In the genomic region with DNA sequence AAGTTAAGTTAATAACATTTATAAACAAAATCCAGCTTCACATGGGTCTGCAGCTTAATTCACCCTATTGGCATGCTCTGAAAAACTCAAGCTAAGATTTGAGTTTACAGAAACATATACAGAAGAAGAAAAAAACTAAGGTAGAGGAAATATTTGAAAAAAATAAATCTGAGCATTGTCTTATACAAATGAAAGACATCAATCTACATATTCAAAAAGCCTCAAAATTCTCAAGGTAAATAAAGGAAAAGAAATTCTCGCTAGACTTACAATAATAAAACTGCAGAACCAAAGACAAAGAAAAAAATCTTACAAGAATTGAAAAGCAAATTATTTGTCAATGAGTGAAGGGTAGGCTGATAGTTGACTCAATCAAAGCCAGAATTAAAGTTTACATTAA, we compare ENCODE assay signal across 34 cellular contexts.
"Had no signal": no experiment of that assay in that cellular context is flagged by ENCODE, and none has a peak within 500 bp of the region (broad histone marks: within the 10 kb centered on the region; RNA-seq: fewer than 3 reads in every experiment).

No MANE protein-coding gene starts in this region.

- H3K27ac ChIP-seq: KMS-11 had no signal

- DNase-seq: Karpas-422, Kasumi-1, MG63, MM.1S, MV-4-11, NCI-H1048, NCI-H1092, NCI-H1092 treated with DMSO at 0.1 percent for 48 hours, NCI-H1105, NCI-H1105 treated with DMSO at 0.1 percent for 48 hours, NCI-H1417, NCI-H1417 treated with DMSO at 0.1 percent for 48 hours, NCI-H1436, NCI-H1436 treated with DMSO at 0.1 percent for 48 hours, NCI-H146, NCI-H1694, NCI-H1694 treated with DMSO at 0.1 percent for 48 hours, NCI-H187, NCI-H187 treated with DMSO at 0.1 percent for 48 hours, NCI-H1930, NCI-H2029, NCI-H2029 treated with DMSO at 0.1 percent for 48 hours, NCI-H2081, NCI-H2081 treated with DMSO at 0.1 percent for 48 hours, NCI-H2107, NCI-H2171, NCI-H2171 treated with DMSO at 0.1 percent for 48 hours, NCI-H2227 treated with DMSO at 0.1 percent for 48 hours, NCI-H226, NCI-H345, NCI-H446, NCI-H446 treated with DMSO at 0.1 percent for 48 hours, NCI-H510A had no signal

- H3K36me3 ChIP-seq: MG63 had no signal

- H3K27me3 ChIP-seq: MG63 had no signal

- H3K4me3 ChIP-seq: MG63 had no signal
